1 cellular context compared by ENCODE assay signal in genomic region chr13:100461309-100462035, GRCh38.
A peak's percentile ranks its signal among the peaks of the same experiment; 100 is the strongest.
TF ChIP-seq lines count a peak whose summit lies in the region.

No MANE protein-coding gene starts in this region.

TF ChIP-seq in K562, 482 proteins besides CTCF, POLR2A, EP300 and RAD21 (continued from another document):
- TF ChIP-seq, protein P1, sequence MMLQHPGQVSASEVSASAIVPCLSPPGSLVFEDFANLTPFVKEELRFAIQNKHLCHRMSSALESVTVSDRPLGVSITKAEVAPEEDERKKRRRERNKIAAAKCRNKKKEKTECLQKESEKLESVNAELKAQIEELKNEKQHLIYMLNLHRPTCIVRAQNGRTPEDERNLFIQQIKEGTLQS (IDR thresholded peaks at IDR 0.05), result 0 out of 2 replicates have a peak, but pooled peaks have one; percentile 12
- TF ChIP-seq, protein P1 (CRISPR knock-in tag; conservative IDR thresholded peaks at IDR 0.05), result no peak
